8 cellular contexts compared by ENCODE assay signal in the genomic region with DNA sequence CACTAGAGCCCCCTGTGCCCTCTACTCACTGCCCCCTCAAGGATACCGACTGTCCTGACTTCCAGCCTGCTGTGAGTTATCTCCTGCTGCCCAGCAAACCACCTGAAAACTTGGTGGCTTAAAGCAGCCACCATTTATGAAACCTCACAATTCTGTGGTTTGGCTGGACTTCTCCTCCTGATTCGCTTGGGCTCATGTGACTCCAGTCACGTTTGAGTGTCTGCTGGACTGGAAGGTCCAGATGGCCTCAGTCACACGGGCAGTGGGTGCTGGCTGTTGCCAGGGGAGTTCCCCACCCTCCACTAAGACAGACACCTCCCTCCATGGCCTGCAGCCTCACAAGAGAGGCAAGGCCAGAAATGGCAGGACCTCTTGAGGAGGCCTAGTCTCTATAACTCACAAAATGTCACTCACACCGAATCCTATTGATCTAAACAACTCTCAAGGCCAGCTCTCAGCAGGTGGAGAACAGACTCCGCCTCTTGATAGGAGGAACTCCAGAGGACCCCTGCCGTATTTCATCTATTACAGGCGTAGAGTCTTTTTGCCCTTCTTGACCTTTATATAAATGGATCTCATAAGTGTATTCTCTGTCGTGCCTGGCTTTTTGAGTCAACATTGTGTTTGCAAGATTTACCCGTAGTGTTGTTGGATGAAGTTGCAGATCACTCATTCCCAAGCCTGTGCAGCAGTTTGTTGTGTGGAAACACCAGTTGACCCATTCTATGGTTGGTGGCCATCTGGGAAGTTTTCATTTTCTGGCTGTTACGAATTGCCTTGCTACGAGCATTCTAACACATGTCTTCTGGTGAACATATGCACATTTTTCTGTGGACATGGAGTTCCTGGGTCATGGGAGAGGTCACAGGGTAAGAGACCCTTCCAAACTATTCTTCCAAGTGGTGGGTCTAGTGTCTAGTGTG. TPM values are rescaled to one million over a fixed set of nuclear protein-coding genes. Genes with fewer than 3 reads are reported as not detected.
DNase-seq lines count a peak whose midpoint lies in the region; ATAC-seq and TF ChIP-seq lines count a peak whose summit lies in the region.

No MANE protein-coding gene starts in this region.

- H3K27me3 ChIP-seq in dorsolateral prefrontal cortex = no peaks in the 10 kb centered on the region

- H3K4me1 Mint-ChIP-seq in WTC11 = peaks cover 58% of the 10 kb centered on the region
- peaks cover 18 to 54% (median 41%) of the 10 kb centered on the region in 4 donors for H3K4me1 Mint-ChIP-seq in naive thymus-derived CD8-positive, alpha-beta T cell

- H3K27me3 Mint-ChIP-seq in WTC11 (ENCODE audit: low read depth) = no peaks in the 10 kb centered on the region
- H3K27me3 Mint-ChIP-seq in naive thymus-derived CD8-positive, alpha-beta T cell = no peaks in the 10 kb centered on the region

- H3K9me3 Mint-ChIP-seq in WTC11 = no peaks in the 10 kb centered on the region
- no peaks in the 10 kb centered on the region for H3K9me3 Mint-ChIP-seq in naive thymus-derived CD8-positive, alpha-beta T cell

- ATAC-seq in GM18861 (IDR thresholded peaks at IDR 0.05; ENCODE audit: unreplicated experiment) (peak; percentile 84), HG02623 (IDR thresholded peaks at IDR 0.05; ENCODE audit: unreplicated experiment) (peak; percentile 80), WTC11 (no peak)
- no peak for ATAC-seq in naive thymus-derived CD8-positive, alpha-beta T cell

- H3K27ac Mint-ChIP-seq in WTC11 = peak overlapping the region; percentile 12; the same call in 1 of the 2 replicates
- peak overlapping the region in 7 of 10 donors; percentile 12 to 80 (median 38) for H3K27ac Mint-ChIP-seq in naive thymus-derived CD8-positive, alpha-beta T cell

- H3K4me3 Mint-ChIP-seq in WTC11 = no peak overlapping the region
- peak overlapping the region in 1 of 10 donors; percentile 4 for H3K4me3 Mint-ChIP-seq in naive thymus-derived CD8-positive, alpha-beta T cell

- H3K27ac ChIP-seq in dorsolateral prefrontal cortex = no peak overlapping the region

- POLR2A ChIA-PET in WTC11 (lab: Charles Lee) = no interaction called here
- POLR2A ChIA-PET in naive thymus-derived CD8-positive, alpha-beta T cell (lab: Charles Lee) = no interaction called here

- CTCF ChIA-PET in WTC11 (lab: Charles Lee) = interaction anchor here (1.7 kb wide), 1 partner anchor 13 kb away, joined by 7 read pairs; no protein-coding TSS in a partner anchor

- TF ChIP-seq CTCF in WTC11 (IDR thresholded peaks at IDR 0.05) = no peak
- TF ChIP-seq CTCF in dorsolateral prefrontal cortex (IDR thresholded peaks at IDR 0.05 in 54 of 56, conservative IDR thresholded peaks at IDR 0.05 in 2 of 56; ENCODE audit: low read depth in 1 of 56, partially characterized antibody in 56 of 56) = no peak

- no peak overlapping the region for H3K4me3 ChIP-seq in dorsolateral prefrontal cortex

- intact Hi-C loops in dorsolateral prefrontal cortex (cut with DNase I) = no loop called here

- peaks cover 9% of the 10 kb centered on the region; the same call in 1 of the 2 replicates for H3K36me3 Mint-ChIP-seq in WTC11
- H3K36me3 Mint-ChIP-seq in naive thymus-derived CD8-positive, alpha-beta T cell = peaks cover 0 to 8% (median 4%) of the 10 kb centered on the region in 3 donors

- DNase-seq in WTC11 (ENCODE audit: low spot score) (no peak), Ammon's horn (ENCODE audit: low spot score) (no peak), LoVo (ENCODE audit: low spot score) (no peak), NCI-H1694 treated with DMSO at 0.1 percent for 48 hours (lab: John Stamatoyannopoulos, UW) (no peak), dorsolateral prefrontal cortex (no peak)
- DNase-seq in naive thymus-derived CD8-positive, alpha-beta T cell = no peak

TF ChIP-seq in WTC11, 78 proteins besides CTCF, POLR2A, EP300 and RAD21 (continues in another document):
- TF ChIP-seq IRF2 (CRISPR knock-in tag; IDR thresholded peaks at IDR 0.05; ENCODE audit: borderline replicate concordance, low read depth) (no peak), JAZF1 (CRISPR knock-in tag; IDR thresholded peaks at IDR 0.05) (no peak), ELF4 (CRISPR knock-in tag; IDR thresholded peaks at IDR 0.05; ENCODE audit: low read depth) (no peak), NR1H2 (CRISPR knock-in tag; IDR thresholded peaks at IDR 0.05) (no peak), ETV6 (CRISPR knock-in tag; IDR thresholded peaks at IDR 0.05) (no peak), SP1 (CRISPR knock-in tag; conservative IDR thresholded peaks at IDR 0.05) (no peak), NR2C2 (CRISPR knock-in tag; IDR thresholded peaks at IDR 0.05) (no peak), ZNF232 (CRISPR knock-in tag; IDR thresholded peaks at IDR 0.05) (no peak), TEAD4 (CRISPR knock-in tag; IDR thresholded peaks at IDR 0.05) (no peak), ZBTB21 (CRISPR knock-in tag; IDR thresholded peaks at IDR 0.05; ENCODE audit: borderline replicate concordance) (no peak)
- TF ChIP-seq, protein P1, sequence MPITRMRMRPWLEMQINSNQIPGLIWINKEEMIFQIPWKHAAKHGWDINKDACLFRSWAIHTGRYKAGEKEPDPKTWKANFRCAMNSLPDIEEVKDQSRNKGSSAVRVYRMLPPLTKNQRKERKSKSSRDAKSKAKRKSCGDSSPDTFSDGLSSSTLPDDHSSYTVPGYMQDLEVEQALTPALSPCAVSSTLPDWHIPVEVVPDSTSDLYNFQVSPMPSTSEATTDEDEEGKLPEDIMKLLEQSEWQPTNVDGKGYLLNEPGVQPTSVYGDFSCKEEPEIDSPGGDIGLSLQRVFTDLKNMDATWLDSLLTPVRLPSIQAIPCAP (CRISPR knock-in tag; IDR thresholded peaks at IDR 0.05) = no peak
- TF ChIP-seq, protein P2, sequence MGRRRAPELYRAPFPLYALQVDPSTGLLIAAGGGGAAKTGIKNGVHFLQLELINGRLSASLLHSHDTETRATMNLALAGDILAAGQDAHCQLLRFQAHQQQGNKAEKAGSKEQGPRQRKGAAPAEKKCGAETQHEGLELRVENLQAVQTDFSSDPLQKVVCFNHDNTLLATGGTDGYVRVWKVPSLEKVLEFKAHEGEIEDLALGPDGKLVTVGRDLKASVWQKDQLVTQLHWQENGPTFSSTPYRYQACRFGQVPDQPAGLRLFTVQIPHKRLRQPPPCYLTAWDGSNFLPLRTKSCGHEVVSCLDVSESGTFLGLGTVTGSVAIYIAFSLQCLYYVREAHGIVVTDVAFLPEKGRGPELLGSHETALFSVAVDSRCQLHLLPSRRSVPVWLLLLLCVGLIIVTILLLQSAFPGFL (CRISPR knock-in tag; IDR thresholded peaks at IDR 0.05; ENCODE audit: borderline replicate concordance) = no peak
- TF ChIP-seq, protein P3, sequence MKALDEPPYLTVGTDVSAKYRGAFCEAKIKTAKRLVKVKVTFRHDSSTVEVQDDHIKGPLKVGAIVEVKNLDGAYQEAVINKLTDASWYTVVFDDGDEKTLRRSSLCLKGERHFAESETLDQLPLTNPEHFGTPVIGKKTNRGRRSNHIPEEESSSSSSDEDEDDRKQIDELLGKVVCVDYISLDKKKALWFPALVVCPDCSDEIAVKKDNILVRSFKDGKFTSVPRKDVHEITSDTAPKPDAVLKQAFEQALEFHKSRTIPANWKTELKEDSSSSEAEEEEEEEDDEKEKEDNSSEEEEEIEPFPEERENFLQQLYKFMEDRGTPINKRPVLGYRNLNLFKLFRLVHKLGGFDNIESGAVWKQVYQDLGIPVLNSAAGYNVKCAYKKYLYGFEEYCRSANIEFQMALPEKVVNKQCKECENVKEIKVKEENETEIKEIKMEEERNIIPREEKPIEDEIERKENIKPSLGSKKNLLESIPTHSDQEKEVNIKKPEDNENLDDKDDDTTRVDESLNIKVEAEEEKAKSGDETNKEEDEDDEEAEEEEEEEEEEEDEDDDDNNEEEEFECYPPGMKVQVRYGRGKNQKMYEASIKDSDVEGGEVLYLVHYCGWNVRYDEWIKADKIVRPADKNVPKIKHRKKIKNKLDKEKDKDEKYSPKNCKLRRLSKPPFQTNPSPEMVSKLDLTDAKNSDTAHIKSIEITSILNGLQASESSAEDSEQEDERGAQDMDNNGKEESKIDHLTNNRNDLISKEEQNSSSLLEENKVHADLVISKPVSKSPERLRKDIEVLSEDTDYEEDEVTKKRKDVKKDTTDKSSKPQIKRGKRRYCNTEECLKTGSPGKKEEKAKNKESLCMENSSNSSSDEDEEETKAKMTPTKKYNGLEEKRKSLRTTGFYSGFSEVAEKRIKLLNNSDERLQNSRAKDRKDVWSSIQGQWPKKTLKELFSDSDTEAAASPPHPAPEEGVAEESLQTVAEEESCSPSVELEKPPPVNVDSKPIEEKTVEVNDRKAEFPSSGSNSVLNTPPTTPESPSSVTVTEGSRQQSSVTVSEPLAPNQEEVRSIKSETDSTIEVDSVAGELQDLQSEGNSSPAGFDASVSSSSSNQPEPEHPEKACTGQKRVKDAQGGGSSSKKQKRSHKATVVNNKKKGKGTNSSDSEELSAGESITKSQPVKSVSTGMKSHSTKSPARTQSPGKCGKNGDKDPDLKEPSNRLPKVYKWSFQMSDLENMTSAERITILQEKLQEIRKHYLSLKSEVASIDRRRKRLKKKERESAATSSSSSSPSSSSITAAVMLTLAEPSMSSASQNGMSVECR (CRISPR knock-in tag; IDR thresholded peaks at IDR 0.05; ENCODE audit: borderline replicate concordance) = no peak

RNA-seq across cellular contexts. Expression of a gene that starts 48.3 kb away (rescaled TPM):
- 34.3 to 44.4 TPM (median 35.2 TPM) in 3 replicates for total RNA-seq in WTC11 (2021)
- total RNA-seq in naive thymus-derived CD8-positive, alpha-beta T cell = 10 to 100 TPM; 11.2 to 11.6 TPM
- polyA plus RNA-seq in naive thymus-derived CD8-positive, alpha-beta T cell = 1 to 10 TPM; 1.4 to 2.7 (median 2.6) TPM
- 100 to 1,000 TPM in 47 of 120 experiments, 10 to 100 TPM in 73; 67.5 to 153 (median 96.5) TPM for total RNA-seq in dorsolateral prefrontal cortex

Comparison
In these comparisons a context has a peak if more than half of its experiments do, and no peak if none do; other contexts are left out.
1. ATAC-seq: peak in GM18861 (single experiment) and HG02623 (single experiment); none in WTC11 (single experiment) and naive thymus-derived CD8-positive, alpha-beta T cell (0 of 2).